ENCODE assay signal across 24 cellular contexts in the genomic region with DNA sequence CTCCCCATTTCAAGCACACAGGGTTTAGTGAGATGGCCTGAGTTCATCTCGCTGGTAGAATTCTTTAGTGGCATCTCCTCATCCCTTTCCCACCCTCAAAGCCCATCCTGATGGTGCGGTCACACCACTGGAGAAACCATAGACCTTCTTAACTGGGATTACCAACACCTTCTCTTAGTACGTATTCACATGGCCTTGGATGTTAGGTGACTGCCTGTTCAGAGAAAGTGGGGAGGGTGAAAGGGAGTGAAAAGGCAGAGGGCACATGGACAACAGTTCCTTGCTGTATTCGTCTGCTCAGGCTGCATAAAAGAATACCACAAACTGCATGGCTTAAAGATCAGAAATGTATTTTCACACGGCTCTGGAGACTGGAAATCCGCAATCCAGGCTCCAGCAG.
"Had no signal": no experiment of that assay in that cellular context is flagged by ENCODE, and none has a peak within 500 bp of the region (broad histone marks: within the 10 kb centered on the region; RNA-seq: fewer than 3 reads in every experiment).

No MANE protein-coding gene starts in this region.

- FAIRE-seq: kidney had no signal

- H3K27ac Mint-ChIP-seq: activated CD4-positive, alpha-beta T cell treated with anti-CD3 and anti-CD28 coated beads for 36 hours; activated naive CD8-positive, alpha-beta T cell treated with anti-CD3 and anti-CD28 coated beads, Interleukin-2, amount 50 U/mL, for 24 hours; activated T-helper 1 cell treated with anti-CD3 and anti-CD28 coated beads, Interleukin-12 subunit alpha, Interleukin-12 subunit beta, Interleukin-2, Interleukin-4 antibody, amounts not matched to agents 30 ng/mL and 10 ng/mL and 1 ng/mL, durations not matched to agents 14 hours and 24 hours and 36 hours; WTC11 had no signal

- DNase-seq: activated CD4-positive, alpha-beta T cell treated with anti-CD3 and anti-CD28 coated beads for 36 hours; activated CD4-positive, alpha-beta T cell treated with anti-CD3 and anti-CD28 coated beads, Interleukin-2, amount 50 U/mL, for 48 hours; activated naive CD8-positive, alpha-beta T cell treated with anti-CD3 and anti-CD28 coated beads, Interleukin-2, amount 50 U/mL, for 24 hours; activated T-cell treated with anti-CD3 and anti-CD28 coated beads for 4 hours; aorta; colonic mucosa; erythroblast; foreskin melanocyte; glutamatergic neuron; hypothalamus; kidney; left lung; mammary epithelial cell; naive B cell; stimulated activated CD4-positive, alpha-beta T cell treated with anti-CD3 and anti-CD28 coated beads, Interleukin-4, amount 100 ng/mL, for 24 hours; stimulated activated naive CD4-positive, alpha-beta T cell treated with Interleukin-2 at 50 U/mL for 16 hours; substantia nigra; T-helper 2 cell had no signal

- ATAC-seq: activated CD4-positive, alpha-beta T cell treated with anti-CD3 and anti-CD28 coated beads for 36 hours; activated naive CD8-positive, alpha-beta T cell treated with anti-CD3 and anti-CD28 coated beads, Interleukin-2, amount 50 U/mL, for 24 hours; left lung; sciatic nerve; WTC11 had no signal

- H3K4me3 ChIP-seq: colonic mucosa, left lung, smooth muscle cell, tibial nerve had no signal

- H3K36me3 Mint-ChIP-seq: naive B cell, WTC11 had no signal

- H3K27ac ChIP-seq: colonic mucosa, left lung, tibial nerve had no signal

- H3K36me3 ChIP-seq: colonic mucosa, left lung, tibial nerve had no signal

- H3K4me3 Mint-ChIP-seq: activated CD4-positive, alpha-beta T cell treated with anti-CD3 and anti-CD28 coated beads for 36 hours; activated naive CD8-positive, alpha-beta T cell treated with anti-CD3 and anti-CD28 coated beads, Interleukin-2, amount 50 U/mL, for 24 hours; activated T-helper 1 cell treated with anti-CD3 and anti-CD28 coated beads, Interleukin-12 subunit alpha, Interleukin-12 subunit beta, Interleukin-2, Interleukin-4 antibody, amounts not matched to agents 30 ng/mL and 10 ng/mL and 1 ng/mL, durations not matched to agents 14 hours and 24 hours and 36 hours; central memory CD8-positive, alpha-beta T cell; WTC11 had no signal

- H3K9me3 Mint-ChIP-seq: activated naive CD8-positive, alpha-beta T cell treated with anti-CD3 and anti-CD28 coated beads, Interleukin-2, amount 50 U/mL, for 24 hours; central memory CD8-positive, alpha-beta T cell; naive B cell; WTC11 had no signal

- H3K9me3 ChIP-seq: colonic mucosa, left lung, tibial nerve had no signal

- H3K27me3 Mint-ChIP-seq: activated CD4-positive, alpha-beta T cell treated with anti-CD3 and anti-CD28 coated beads for 36 hours; activated naive CD8-positive, alpha-beta T cell treated with anti-CD3 and anti-CD28 coated beads, Interleukin-2, amount 50 U/mL, for 24 hours; central memory CD8-positive, alpha-beta T cell; naive B cell had no signal

- H3K27me3 ChIP-seq: colonic mucosa, left lung, tibial nerve had no signal

- H3K4me2 ChIP-seq: smooth muscle cell had no signal

- H3K4me1 ChIP-seq: colonic mucosa had no signal
